10 cellular contexts compared by ENCODE assay signal in genomic region chr12:113933201-113933786, GRCh38. TPM values are rescaled to one million over a fixed set of nuclear protein-coding genes. Genes with fewer than 3 reads are reported as not detected.
DNase-seq lines count a peak whose midpoint lies in the region; ATAC-seq and TF ChIP-seq lines count a peak whose summit lies in the region.
"Had no signal": no experiment of that assay in that cellular context is flagged by ENCODE, and none has a peak within 500 bp of the region (broad histone marks: within the 10 kb centered on the region; RNA-seq: fewer than 3 reads in every experiment).

No MANE protein-coding gene starts in this region.

- H3K27me3 Mint-ChIP-seq in HFFc6 (ENCODE audit: insufficient read depth), result no peaks in the 10 kb centered on the region; the same call in 1 of the 2 replicates
- H3K27me3 Mint-ChIP-seq: CD4-positive, CD25-positive, alpha-beta regulatory T cell; stimulated activated naive CD8-positive, alpha-beta T cell treated with anti-CD3 and anti-CD28 coated beads, Interleukin-15, Interleukin-2, amounts not matched to agents 100 ng/mL and 50 ng/mL, for 24 hours had no signal

- no peak for TF ChIP-seq RAD21 in neural cell (conservative IDR thresholded peaks at IDR 0.05)

- TF ChIP-seq CTCF in AG09319 (IDR thresholded peaks at IDR 0.05; ENCODE audit: low read depth, low read length) (no peak; the same call in 1 of the 2 replicates), fibroblast of the aortic adventitia (IDR thresholded peaks at IDR 0.05; ENCODE audit: insufficient read depth, low read length) (no peak), neural cell (IDR thresholded peaks at IDR 0.05; ENCODE audit: poor library complexity, severe bottlenecking) (peak; percentile 36), HFFc6 (IDR thresholded peaks at IDR 0.05) (no peak)

- H3K9me2 ChIP-seq in neural cell (ENCODE audit: insufficient read depth, low read length), result no peaks in the 10 kb centered on the region

- no peaks in the 10 kb centered on the region for H3K36me3 ChIP-seq in neural cell (ENCODE audit: insufficient read depth, low read length)

- no peak overlapping the region for H3K4me3 Mint-ChIP-seq in HFFc6
- H3K4me3 Mint-ChIP-seq: CD4-positive, CD25-positive, alpha-beta regulatory T cell; stimulated activated naive CD8-positive, alpha-beta T cell treated with anti-CD3 and anti-CD28 coated beads, Interleukin-15, Interleukin-2, amounts not matched to agents 100 ng/mL and 50 ng/mL, for 24 hours had no signal

- peak overlapping the region; percentile 61 for H2AFZ ChIP-seq in neural cell (ENCODE audit: low read depth, low read length)

- peak overlapping the region; percentile 15 for H3K4me2 ChIP-seq in neural cell (ENCODE audit: low read length)

- DNase-seq in AG09319 (ENCODE audit: extremely low read depth, low read depth), result peak; percentile 29
- DNase-seq in RPMI7951 (ENCODE audit: low read depth), result peak; percentile 2
- DNase-seq in fibroblast of the aortic adventitia (ENCODE audit: low read depth), result peak; percentile 62
- no peak for DNase-seq in activated naive CD4-positive, alpha-beta T cell treated with anti-CD3 and anti-CD28 coated beads, Interleukin-2, amount 50 U/mL, for 16 hours
- DNase-seq in SKM-1 (lab: John Stamatoyannopoulos, UW; ENCODE audit: unreplicated experiment), result no peak
- no peak for DNase-seq in HFFc6
- DNase-seq: CD4-positive, CD25-positive, alpha-beta regulatory T cell had no signal

- H3K79me2 ChIP-seq in neural cell (replicated peaks; ENCODE audit: insufficient read depth, low read length), result no peaks in the 10 kb centered on the region

- peak overlapping the region; percentile 77 for H3K27ac ChIP-seq in neural cell (ENCODE audit: low read length)

- H3K9ac ChIP-seq in neural cell (ENCODE audit: low read length), result peak overlapping the region; percentile 63

- no peaks in the 10 kb centered on the region for H4K20me1 ChIP-seq in neural cell (ENCODE audit: insufficient read depth)

- H3K4me3 ChIP-seq in fibroblast of the aortic adventitia (ENCODE audit: low read depth, low read length) (no peak overlapping the region), neural cell (ENCODE audit: low read length) (peak overlapping the region; percentile 14)

- no peaks in the 10 kb centered on the region for H3K9me3 Mint-ChIP-seq in HFFc6
- H3K9me3 Mint-ChIP-seq: CD4-positive, CD25-positive, alpha-beta regulatory T cell; stimulated activated naive CD8-positive, alpha-beta T cell treated with anti-CD3 and anti-CD28 coated beads, Interleukin-15, Interleukin-2, amounts not matched to agents 100 ng/mL and 50 ng/mL, for 24 hours had no signal

- no peak overlapping the region for H3K27ac Mint-ChIP-seq in HFFc6
- H3K27ac Mint-ChIP-seq: stimulated activated naive CD8-positive, alpha-beta T cell treated with anti-CD3 and anti-CD28 coated beads, Interleukin-15, Interleukin-2, amounts not matched to agents 100 ng/mL and 50 ng/mL, for 24 hours had no signal

- TF ChIP-seq EP300 in neural cell (conservative IDR thresholded peaks at IDR 0.05; ENCODE audit: poor library complexity, severe bottlenecking), result no peak

- peaks cover under 1% of the 10 kb centered on the region; the same call in 1 of the 2 replicates for H3K36me3 Mint-ChIP-seq in HFFc6 (ENCODE audit: low read depth)

- H3K9me3 ChIP-seq in neural cell (ENCODE audit: low read length), result no peaks in the 10 kb centered on the region

- no peaks in the 10 kb centered on the region for H3F3A ChIP-seq in neural cell (ENCODE audit: insufficient read depth, low read length, poor library complexity, severe bottlenecking)

- H3K4me1 Mint-ChIP-seq in HFFc6 (ENCODE audit: low read depth), result peaks cover 4% of the 10 kb centered on the region; the same call in 1 of the 2 replicates

- ATAC-seq in HG02798 (IDR thresholded peaks at IDR 0.05; ENCODE audit: poor library complexity, unreplicated experiment), result no peak

- no peaks in the 10 kb centered on the region for H3K27me3 ChIP-seq in neural cell (ENCODE audit: insufficient read depth, low read depth, low read length)

TF ChIP-seq in neural cell, 6 proteins besides CTCF, POLR2A, EP300 and RAD21:
- peak; percentile 19 for TF ChIP-seq REST (IDR thresholded peaks at IDR 0.05; ENCODE audit: borderline replicate concordance)
- no peak for TF ChIP-seq EZH2 (IDR thresholded peaks at IDR 0.05; ENCODE audit: borderline replicate concordance, insufficient read depth, low read length, poor library complexity, severe bottlenecking)
- TF ChIP-seq MXI1 (conservative IDR thresholded peaks at IDR 0.05; ENCODE audit: poor library complexity, severe bottlenecking), result no peak
- TF ChIP-seq POLR2AphosphoS5 (IDR thresholded peaks at IDR 0.05), result no peak
- TF ChIP-seq SMC3 (conservative IDR thresholded peaks at IDR 0.05; ENCODE audit: poor library complexity), result peak; percentile 31
- no peak for TF ChIP-seq TAF1 (IDR thresholded peaks at IDR 0.05; ENCODE audit: low read depth)

RNA-seq across cellular contexts. Expression of gene RBM19, which starts 32.8 kb away (rescaled TPM):
- total RNA-seq in RPMI7951 (2014; rRNA removed; shearing (Covaris generic)), result 9.7 and 12.5 TPM in 2 replicates
- 17.1 and 22.6 TPM in 2 replicates for total RNA-seq in fibroblast of the aortic adventitia (ENCODE audit: low replicate concordance)
- 14.2 and 24.7 TPM in 2 replicates for polyA plus RNA-seq in neural cell
- polyA minus RNA-seq in neural cell, result 28.5 and 30.9 TPM in 2 replicates
- 10 to 100 TPM; 27.8 to 34.8 (median 29.8) TPM for total RNA-seq in HFFc6 (2021; fragmentation: NEBNext Ultra II Directional; extraction: Animal tissue kit (Norgen Biotek cat#: 25700))

Comparison
In these comparisons a context has a peak if more than half of its experiments do, and no peak if none do; other contexts are left out.
1. DNase-seq: peak in AG09319 (single experiment), RPMI7951 (single experiment) and fibroblast of the aortic adventitia (single experiment); none in activated naive CD4-positive, alpha-beta T cell treated with anti-CD3 and anti-CD28 coated beads, Interleukin-2, amount 50 U/mL, for 16 hours (single experiment), SKM-1 (single experiment) and HFFc6 (single experiment).